8 cellular contexts compared by ENCODE assay signal in genomic region chr1:25743164-25744139, GRCh38. TPM values are rescaled to one million over a fixed set of nuclear protein-coding genes. Genes with fewer than 3 reads are reported as not detected.
DNase-seq lines count a peak whose midpoint lies in the region; ATAC-seq and TF ChIP-seq lines count a peak whose summit lies in the region.

No MANE protein-coding gene starts in this region.

- no peak overlapping the region for H3K27ac ChIP-seq in brain microvascular endothelial cell

- H3K9me3 Mint-ChIP-seq in effector memory CD8-positive, alpha-beta T cell = no peaks in the 10 kb centered on the region

- no peaks in the 10 kb centered on the region for H3K27me3 Mint-ChIP-seq in effector memory CD8-positive, alpha-beta T cell

- H3K4me1 Mint-ChIP-seq in effector memory CD8-positive, alpha-beta T cell (ENCODE audit: low read depth in 2 of 2) = peaks cover 0 to 9% of the 10 kb centered on the region in 2 donors

- H3K36me3 ChIP-seq in brain microvascular endothelial cell (replicated peaks) = no peaks in the 10 kb centered on the region

- no peaks in the 10 kb centered on the region for H3K36me3 Mint-ChIP-seq in effector memory CD8-positive, alpha-beta T cell (ENCODE audit: insufficient read depth)

- DNase-seq in NCI-H146 (lab: John Stamatoyannopoulos, UW) (peak; percentile 89), brain microvascular endothelial cell (peak; percentile 69), left lobe of liver (ENCODE audit: low spot score) (peak; percentile 88), superior temporal gyrus (ENCODE audit: extremely low spot score) (peak; percentile 76), NK-92 (lab: John Stamatoyannopoulos, UW; ENCODE audit: unreplicated experiment) (no peak)
- DNase-seq in effector memory CD8-positive, alpha-beta T cell = no peak

- H3K27ac Mint-ChIP-seq in effector memory CD8-positive, alpha-beta T cell = no peak overlapping the region

- ATAC-seq in left lobe of liver (peak; percentile 89), GM21786 (IDR thresholded peaks at IDR 0.05; ENCODE audit: unreplicated experiment) (no peak), HG03439 (IDR thresholded peaks at IDR 0.05; ENCODE audit: unreplicated experiment) (no peak)
- no peak for ATAC-seq in effector memory CD8-positive, alpha-beta T cell (replicated peaks)

- TF ChIP-seq CTCF in brain microvascular endothelial cell (IDR thresholded peaks at IDR 0.05; ENCODE audit: low read depth, low read length, missing control alignments) = no peak

- H3K4me3 Mint-ChIP-seq in effector memory CD8-positive, alpha-beta T cell = no peak overlapping the region

- in situ Hi-C loops in brain microvascular endothelial cell (cut with HindIII; ENCODE audit: low pct_ligation_motif_present, low sequenced_read_pairs) = no loop called here

- H3K27me3 ChIP-seq in brain microvascular endothelial cell (replicated peaks) = peaks cover 5% of the 10 kb centered on the region

- H3K4me3 ChIP-seq in brain microvascular endothelial cell (ENCODE audit: low read depth, low read length) = no peak overlapping the region

RNA-seq across cellular contexts. Expression of gene SELENON, which starts 56.5 kb away (rescaled TPM):
- total RNA-seq in left lobe of liver = 13.5 TPM

Comparison
In these comparisons a context has a peak if more than half of its experiments do, and no peak if none do; other contexts are left out.
1. DNase-seq: peak in NCI-H146 (single experiment), brain microvascular endothelial cell (single experiment), left lobe of liver (single experiment) and superior temporal gyrus (single experiment); none in effector memory CD8-positive, alpha-beta T cell (0 of 3) and NK-92 (single experiment).